Comparison of ENCODE assay signal across 16 cellular contexts in genomic region chr2:183001948-183002347, GRCh38. TPM values are rescaled to one million over a fixed set of nuclear protein-coding genes. Genes with fewer than 3 reads are reported as not detected.
A peak's percentile ranks its signal among the peaks of the same experiment; 100 is the strongest.
DNase-seq lines count a peak whose midpoint lies in the region; ATAC-seq and TF ChIP-seq lines count a peak whose summit lies in the region.
"Had no signal": no experiment of that assay in that cellular context is flagged by ENCODE, and none has a peak within 500 bp of the region (broad histone marks: within the 10 kb centered on the region; RNA-seq: fewer than 3 reads in every experiment).

No MANE protein-coding gene starts in this region.

- peaks cover 36% of the 10 kb centered on the region for H3K36me3 Mint-ChIP-seq in WTC11

- no peak for TF ChIP-seq CTCF in WTC11 (IDR thresholded peaks at IDR 0.05)

- CTCF ChIA-PET in WTC11 (lab: Charles Lee): no interaction called here

- DNase-seq in NCI-H2171 treated with DMSO at 0.1 percent for 48 hours (lab: John Stamatoyannopoulos, UW): peak; percentile 3
- DNase-seq in NCI-H2171 (lab: John Stamatoyannopoulos, UW): no peak
- peak; percentile 32 for DNase-seq in NCI-H146 (lab: John Stamatoyannopoulos, UW)
- DNase-seq in WTC11 (ENCODE audit: low spot score): no peak
- peak; percentile 24 for DNase-seq in putamen (ENCODE audit: low spot score)
- DNase-seq in NCI-H510A (lab: John Stamatoyannopoulos, UW): no peak
- DNase-seq: 8988T, DMS79, MM.1S, NCI-H1105 treated with DMSO at 0.1 percent for 48 hours, NCI-H2029 treated with DMSO at 0.1 percent for 48 hours, NCI-H446, OCI-M1 had no signal

- no peaks in the 10 kb centered on the region for H3K27me3 Mint-ChIP-seq in WTC11 (ENCODE audit: low read depth)

- POLR2A ChIA-PET in WTC11 (lab: Charles Lee): no interaction called here

- no peak overlapping the region for H3K4me3 Mint-ChIP-seq in WTC11

- H3K4me1 Mint-ChIP-seq in WTC11: peaks cover 44% of the 10 kb centered on the region

- ATAC-seq in WTC11 (no peak), HG03135 (IDR thresholded peaks at IDR 0.05; ENCODE audit: unreplicated experiment) (no peak), GM21576 (IDR thresholded peaks at IDR 0.05; ENCODE audit: unreplicated experiment) (no peak)
- ATAC-seq: HCT116 had no signal

- H3K9me3 Mint-ChIP-seq in WTC11: 0 out of 2 replicates have a peak, but pooled peaks cover 3% of the 10 kb centered on the region

- H3K27ac Mint-ChIP-seq in WTC11: peak overlapping the region; percentile 38; the same call in 1 of the 2 replicates

TF ChIP-seq in WTC11, 78 proteins besides CTCF, POLR2A, EP300 and RAD21:
- TF ChIP-seq AR (CRISPR knock-in tag; IDR thresholded peaks at IDR 0.05) (no peak), ZNF263 (CRISPR knock-in tag; IDR thresholded peaks at IDR 0.05; ENCODE audit: low read depth) (no peak), ZNF232 (CRISPR knock-in tag; IDR thresholded peaks at IDR 0.05) (no peak), KAT7 (CRISPR knock-in tag; IDR thresholded peaks at IDR 0.05; ENCODE audit: borderline replicate concordance) (no peak), ZMAT4 (CRISPR knock-in tag; IDR thresholded peaks at IDR 0.05) (no peak), ZNF219 (CRISPR knock-in tag; IDR thresholded peaks at IDR 0.05; ENCODE audit: borderline replicate concordance) (no peak), CBFB (CRISPR knock-in tag; IDR thresholded peaks at IDR 0.05; ENCODE audit: low read depth) (no peak), ZNF416 (CRISPR knock-in tag; IDR thresholded peaks at IDR 0.05) (no peak), ZNF532 (CRISPR knock-in tag; IDR thresholded peaks at IDR 0.05; ENCODE audit: borderline replicate concordance) (no peak), E2F5 (CRISPR knock-in tag; IDR thresholded peaks at IDR 0.05) (no peak), USF2 (CRISPR knock-in tag; IDR thresholded peaks at IDR 0.05) (no peak), NFYB (CRISPR knock-in tag; conservative IDR thresholded peaks at IDR 0.05; ENCODE audit: low read depth) (no peak), SOX15 (CRISPR knock-in tag; IDR thresholded peaks at IDR 0.05) (no peak), ATF6 (CRISPR knock-in tag; IDR thresholded peaks at IDR 0.05) (no peak), ESRRA (CRISPR knock-in tag; IDR thresholded peaks at IDR 0.05; ENCODE audit: borderline replicate concordance) (no peak), OVOL2 (CRISPR knock-in tag; IDR thresholded peaks at IDR 0.05; ENCODE audit: borderline replicate concordance) (no peak), ZBTB21 (CRISPR knock-in tag; IDR thresholded peaks at IDR 0.05; ENCODE audit: borderline replicate concordance) (no peak), HMGA2 (CRISPR knock-in tag; IDR thresholded peaks at IDR 0.05) (no peak)

RNA-seq across cellular contexts. Expression of gene NCKAP1, which starts 36.3 kb away (rescaled TPM):
- total RNA-seq in WTC11 (2021): 148 to 173 TPM (median 149 TPM) in 3 replicates

Comparison
In these comparisons a context has a peak if more than half of its experiments do, and no peak if none do; other contexts are left out.
1. DNase-seq: peak in NCI-H2171 treated with DMSO at 0.1 percent for 48 hours (single experiment), NCI-H146 (single experiment) and putamen (single experiment); none in NCI-H2171 (single experiment), WTC11 (single experiment) and NCI-H510A (single experiment).